In the genomic region with DNA sequence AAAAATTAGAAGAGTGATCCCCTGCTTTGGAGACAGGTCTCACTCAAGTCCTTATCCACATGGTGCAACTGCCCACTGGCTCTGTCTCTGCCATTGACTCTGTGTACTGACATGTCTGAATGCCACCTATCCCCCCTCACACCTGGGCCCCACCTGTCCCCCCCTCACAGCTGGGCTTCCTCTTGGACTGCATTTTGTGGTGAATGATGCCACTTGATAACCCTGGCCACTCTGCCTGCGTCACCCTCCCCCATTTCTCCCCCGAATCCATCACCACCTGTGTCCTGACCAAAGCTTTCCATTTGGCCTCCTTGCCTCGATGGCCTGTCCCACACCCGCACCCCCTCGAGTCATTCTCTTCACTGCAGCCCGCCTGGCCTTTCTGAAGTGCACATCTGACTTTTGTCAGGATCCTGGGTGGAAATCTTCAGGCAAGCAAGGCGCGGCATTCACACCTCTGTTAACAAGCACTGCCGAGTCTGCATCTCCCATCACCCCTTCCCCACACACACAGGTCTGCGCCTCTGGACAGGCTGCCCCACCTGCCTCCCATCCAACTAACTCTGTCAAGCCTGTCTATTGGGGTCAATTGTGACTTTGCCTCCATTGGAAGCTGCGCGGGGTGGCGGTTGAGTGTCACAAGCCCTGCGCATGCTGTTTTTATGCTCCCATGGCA, we compare ENCODE assay signal across 1 cellular context.
TF ChIP-seq lines count a peak whose summit lies in the region.

No MANE protein-coding gene starts in this region.

TF ChIP-seq in H1, 55 proteins besides CTCF, POLR2A, EP300 and RAD21:
- TF ChIP-seq TAF1 (IDR thresholded peaks at IDR 0.05; ENCODE audit: low read depth, low read length) (no peak), CBX8 (IDR thresholded peaks at IDR 0.05; ENCODE audit: borderline replicate concordance, low read depth, low read length) (no peak), ZNF274 (IDR thresholded peaks at IDR 0.05; ENCODE audit: borderline replicate concordance, extremely low read depth, low read length) (no peak), MAFK (IDR thresholded peaks at IDR 0.05; ENCODE audit: low read depth, low read length) (no peak), HDAC6 (IDR thresholded peaks at IDR 0.05; ENCODE audit: low read depth, low read length) (no peak), TBP (IDR thresholded peaks at IDR 0.05; ENCODE audit: low read depth, low read length) (no peak), CREB1 (IDR thresholded peaks at IDR 0.05) (no peak), RNF2 (IDR thresholded peaks at IDR 0.05; ENCODE audit: borderline replicate concordance, low read depth, low read length, missing control alignments, poor library complexity, severe bottlenecking) (no peak)
- TF ChIP-seq, protein P1, sequence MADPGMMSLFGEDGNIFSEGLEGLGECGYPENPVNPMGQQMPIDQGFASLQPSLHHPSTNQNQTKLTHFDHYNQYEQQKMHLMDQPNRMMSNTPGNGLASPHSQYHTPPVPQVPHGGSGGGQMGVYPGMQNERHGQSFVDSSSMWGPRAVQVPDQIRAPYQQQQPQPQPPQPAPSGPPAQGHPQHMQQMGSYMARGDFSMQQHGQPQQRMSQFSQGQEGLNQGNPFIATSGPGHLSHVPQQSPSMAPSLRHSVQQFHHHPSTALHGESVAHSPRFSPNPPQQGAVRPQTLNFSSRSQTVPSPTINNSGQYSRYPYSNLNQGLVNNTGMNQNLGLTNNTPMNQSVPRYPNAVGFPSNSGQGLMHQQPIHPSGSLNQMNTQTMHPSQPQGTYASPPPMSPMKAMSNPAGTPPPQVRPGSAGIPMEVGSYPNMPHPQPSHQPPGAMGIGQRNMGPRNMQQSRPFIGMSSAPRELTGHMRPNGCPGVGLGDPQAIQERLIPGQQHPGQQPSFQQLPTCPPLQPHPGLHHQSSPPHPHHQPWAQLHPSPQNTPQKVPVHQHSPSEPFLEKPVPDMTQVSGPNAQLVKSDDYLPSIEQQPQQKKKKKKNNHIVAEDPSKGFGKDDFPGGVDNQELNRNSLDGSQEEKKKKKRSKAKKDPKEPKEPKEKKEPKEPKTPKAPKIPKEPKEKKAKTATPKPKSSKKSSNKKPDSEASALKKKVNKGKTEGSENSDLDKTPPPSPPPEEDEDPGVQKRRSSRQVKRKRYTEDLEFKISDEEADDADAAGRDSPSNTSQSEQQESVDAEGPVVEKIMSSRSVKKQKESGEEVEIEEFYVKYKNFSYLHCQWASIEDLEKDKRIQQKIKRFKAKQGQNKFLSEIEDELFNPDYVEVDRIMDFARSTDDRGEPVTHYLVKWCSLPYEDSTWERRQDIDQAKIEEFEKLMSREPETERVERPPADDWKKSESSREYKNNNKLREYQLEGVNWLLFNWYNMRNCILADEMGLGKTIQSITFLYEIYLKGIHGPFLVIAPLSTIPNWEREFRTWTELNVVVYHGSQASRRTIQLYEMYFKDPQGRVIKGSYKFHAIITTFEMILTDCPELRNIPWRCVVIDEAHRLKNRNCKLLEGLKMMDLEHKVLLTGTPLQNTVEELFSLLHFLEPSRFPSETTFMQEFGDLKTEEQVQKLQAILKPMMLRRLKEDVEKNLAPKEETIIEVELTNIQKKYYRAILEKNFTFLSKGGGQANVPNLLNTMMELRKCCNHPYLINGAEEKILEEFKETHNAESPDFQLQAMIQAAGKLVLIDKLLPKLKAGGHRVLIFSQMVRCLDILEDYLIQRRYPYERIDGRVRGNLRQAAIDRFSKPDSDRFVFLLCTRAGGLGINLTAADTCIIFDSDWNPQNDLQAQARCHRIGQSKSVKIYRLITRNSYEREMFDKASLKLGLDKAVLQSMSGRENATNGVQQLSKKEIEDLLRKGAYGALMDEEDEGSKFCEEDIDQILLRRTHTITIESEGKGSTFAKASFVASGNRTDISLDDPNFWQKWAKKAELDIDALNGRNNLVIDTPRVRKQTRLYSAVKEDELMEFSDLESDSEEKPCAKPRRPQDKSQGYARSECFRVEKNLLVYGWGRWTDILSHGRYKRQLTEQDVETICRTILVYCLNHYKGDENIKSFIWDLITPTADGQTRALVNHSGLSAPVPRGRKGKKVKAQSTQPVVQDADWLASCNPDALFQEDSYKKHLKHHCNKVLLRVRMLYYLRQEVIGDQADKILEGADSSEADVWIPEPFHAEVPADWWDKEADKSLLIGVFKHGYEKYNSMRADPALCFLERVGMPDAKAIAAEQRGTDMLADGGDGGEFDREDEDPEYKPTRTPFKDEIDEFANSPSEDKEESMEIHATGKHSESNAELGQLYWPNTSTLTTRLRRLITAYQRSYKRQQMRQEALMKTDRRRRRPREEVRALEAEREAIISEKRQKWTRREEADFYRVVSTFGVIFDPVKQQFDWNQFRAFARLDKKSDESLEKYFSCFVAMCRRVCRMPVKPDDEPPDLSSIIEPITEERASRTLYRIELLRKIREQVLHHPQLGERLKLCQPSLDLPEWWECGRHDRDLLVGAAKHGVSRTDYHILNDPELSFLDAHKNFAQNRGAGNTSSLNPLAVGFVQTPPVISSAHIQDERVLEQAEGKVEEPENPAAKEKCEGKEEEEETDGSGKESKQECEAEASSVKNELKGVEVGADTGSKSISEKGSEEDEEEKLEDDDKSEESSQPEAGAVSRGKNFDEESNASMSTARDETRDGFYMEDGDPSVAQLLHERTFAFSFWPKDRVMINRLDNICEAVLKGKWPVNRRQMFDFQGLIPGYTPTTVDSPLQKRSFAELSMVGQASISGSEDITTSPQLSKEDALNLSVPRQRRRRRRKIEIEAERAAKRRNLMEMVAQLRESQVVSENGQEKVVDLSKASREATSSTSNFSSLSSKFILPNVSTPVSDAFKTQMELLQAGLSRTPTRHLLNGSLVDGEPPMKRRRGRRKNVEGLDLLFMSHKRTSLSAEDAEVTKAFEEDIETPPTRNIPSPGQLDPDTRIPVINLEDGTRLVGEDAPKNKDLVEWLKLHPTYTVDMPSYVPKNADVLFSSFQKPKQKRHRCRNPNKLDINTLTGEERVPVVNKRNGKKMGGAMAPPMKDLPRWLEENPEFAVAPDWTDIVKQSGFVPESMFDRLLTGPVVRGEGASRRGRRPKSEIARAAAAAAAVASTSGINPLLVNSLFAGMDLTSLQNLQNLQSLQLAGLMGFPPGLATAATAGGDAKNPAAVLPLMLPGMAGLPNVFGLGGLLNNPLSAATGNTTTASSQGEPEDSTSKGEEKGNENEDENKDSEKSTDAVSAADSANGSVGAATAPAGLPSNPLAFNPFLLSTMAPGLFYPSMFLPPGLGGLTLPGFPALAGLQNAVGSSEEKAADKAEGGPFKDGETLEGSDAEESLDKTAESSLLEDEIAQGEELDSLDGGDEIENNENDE (IDR thresholded peaks at IDR 0.05; ENCODE audit: insufficient replicate concordance, low read length): no peak
